1 cellular context compared by ENCODE assay signal in the genomic region with DNA sequence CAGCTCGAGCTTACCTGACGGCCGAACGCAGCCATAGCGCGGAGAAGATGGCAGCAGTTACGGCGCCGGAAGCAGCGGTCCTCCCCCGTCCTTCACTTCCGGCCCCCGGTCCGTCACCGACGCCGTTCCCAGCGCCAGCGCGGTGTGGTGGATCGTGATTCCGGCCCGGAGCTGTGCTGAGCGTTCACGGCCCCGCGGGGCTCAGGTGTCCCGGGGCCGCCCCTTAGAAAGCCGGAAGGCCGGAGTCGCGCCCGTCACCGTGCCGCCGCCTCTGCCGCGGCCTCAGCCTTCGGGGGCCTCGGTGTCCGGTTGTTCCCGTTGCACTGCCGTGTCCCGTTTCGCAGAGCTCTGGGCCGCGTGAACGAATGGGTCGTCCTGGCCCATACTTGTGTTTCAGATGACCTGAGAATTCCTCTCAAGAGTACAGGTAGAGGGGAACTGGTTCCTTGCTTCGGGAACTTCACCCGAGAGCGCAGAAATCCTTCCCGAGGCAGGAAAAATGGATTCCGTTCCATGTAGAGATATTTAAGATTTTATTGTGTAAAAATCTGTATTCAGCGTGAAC.
TF ChIP-seq lines count a peak whose summit lies in the region.

A gene with protein sequence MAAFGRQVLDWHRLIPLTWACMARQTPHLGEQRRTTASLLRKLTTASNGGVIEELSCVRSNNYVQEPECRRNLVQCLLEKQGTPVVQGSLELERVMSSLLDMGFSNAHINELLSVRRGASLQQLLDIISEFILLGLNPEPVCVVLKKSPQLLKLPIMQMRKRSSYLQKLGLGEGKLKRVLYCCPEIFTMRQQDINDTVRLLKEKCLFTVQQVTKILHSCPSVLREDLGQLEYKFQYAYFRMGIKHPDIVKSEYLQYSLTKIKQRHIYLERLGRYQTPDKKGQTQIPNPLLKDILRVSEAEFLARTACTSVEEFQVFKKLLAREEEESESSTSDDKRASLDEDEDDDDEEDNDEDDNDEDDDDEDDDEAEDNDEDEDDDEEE (minus strand): TSS at position 49 of the 565 bp plus-strand sequence. CDS start 14 bp downstream, at position 35.

TF ChIP-seq in HepG2, 621 proteins besides CTCF, POLR2A, EP300 and RAD21 (continued from another document):
- TF ChIP-seq, protein P1, sequence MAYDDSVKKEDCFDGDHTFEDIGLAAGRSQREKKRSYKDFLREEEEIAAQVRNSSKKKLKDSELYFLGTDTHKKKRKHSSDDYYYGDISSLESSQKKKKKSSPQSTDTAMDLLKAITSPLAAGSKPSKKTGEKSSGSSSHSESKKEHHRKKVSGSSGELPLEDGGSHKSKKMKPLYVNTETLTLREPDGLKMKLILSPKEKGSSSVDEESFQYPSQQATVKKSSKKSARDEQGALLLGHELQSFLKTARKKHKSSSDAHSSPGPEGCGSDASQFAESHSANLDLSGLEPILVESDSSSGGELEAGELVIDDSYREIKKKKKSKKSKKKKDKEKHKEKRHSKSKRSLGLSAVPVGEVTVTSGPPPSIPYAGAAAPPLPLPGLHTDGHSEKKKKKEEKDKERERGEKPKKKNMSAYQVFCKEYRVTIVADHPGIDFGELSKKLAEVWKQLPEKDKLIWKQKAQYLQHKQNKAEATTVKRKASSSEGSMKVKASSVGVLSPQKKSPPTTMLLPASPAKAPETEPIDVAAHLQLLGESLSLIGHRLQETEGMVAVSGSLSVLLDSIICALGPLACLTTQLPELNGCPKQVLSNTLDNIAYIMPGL (CRISPR knock-in tag; IDR thresholded peaks at IDR 0.05; ENCODE audit: borderline replicate concordance in 1 of 2, low read depth in 1 of 2): peak; percentile 99
- peak; percentile 63 for TF ChIP-seq CREM (IDR thresholded peaks at IDR 0.05)
- peak; percentile 71; the same call in 1 of the 2 replicates for TF ChIP-seq CREM (CRISPR knock-in tag; IDR thresholded peaks at IDR 0.05)
- peak; percentile 82 for TF ChIP-seq AGO1 (IDR thresholded peaks at IDR 0.05; ENCODE audit: low read depth, low read length, poor library complexity, severe bottlenecking)
- peak; percentile 96 for TF ChIP-seq NFATC3 (CRISPR knock-in tag; IDR thresholded peaks at IDR 0.05)
- TF ChIP-seq HNRNPK (IDR thresholded peaks at IDR 0.05; ENCODE audit: low read depth, low read length, poor library complexity, severe bottlenecking): peak; percentile 81
- peak; percentile 20; the same call in 1 of the 2 replicates for TF ChIP-seq NCOR1 (IDR thresholded peaks at IDR 0.05; ENCODE audit: borderline replicate concordance, low read length)
- peak; percentile 60 for TF ChIP-seq ZNF652 (CRISPR knock-in tag; IDR thresholded peaks at IDR 0.05; ENCODE audit: borderline replicate concordance, low read depth)
- TF ChIP-seq THAP11 (CRISPR knock-in tag; IDR thresholded peaks at IDR 0.05): peak; percentile 97
- TF ChIP-seq ATF7 (IDR thresholded peaks at IDR 0.05): no peak
- no peak for TF ChIP-seq ATF7 (CRISPR knock-in tag; IDR thresholded peaks at IDR 0.05)
- peak; percentile 98 for TF ChIP-seq ZNF547 (CRISPR knock-in tag; IDR thresholded peaks at IDR 0.05)
- 0 out of 2 replicates have a peak, but pooled peaks have one; percentile 67 for TF ChIP-seq SETDB1 (CRISPR knock-in tag; IDR thresholded peaks at IDR 0.05; ENCODE audit: borderline replicate concordance)
- TF ChIP-seq, protein P2, sequence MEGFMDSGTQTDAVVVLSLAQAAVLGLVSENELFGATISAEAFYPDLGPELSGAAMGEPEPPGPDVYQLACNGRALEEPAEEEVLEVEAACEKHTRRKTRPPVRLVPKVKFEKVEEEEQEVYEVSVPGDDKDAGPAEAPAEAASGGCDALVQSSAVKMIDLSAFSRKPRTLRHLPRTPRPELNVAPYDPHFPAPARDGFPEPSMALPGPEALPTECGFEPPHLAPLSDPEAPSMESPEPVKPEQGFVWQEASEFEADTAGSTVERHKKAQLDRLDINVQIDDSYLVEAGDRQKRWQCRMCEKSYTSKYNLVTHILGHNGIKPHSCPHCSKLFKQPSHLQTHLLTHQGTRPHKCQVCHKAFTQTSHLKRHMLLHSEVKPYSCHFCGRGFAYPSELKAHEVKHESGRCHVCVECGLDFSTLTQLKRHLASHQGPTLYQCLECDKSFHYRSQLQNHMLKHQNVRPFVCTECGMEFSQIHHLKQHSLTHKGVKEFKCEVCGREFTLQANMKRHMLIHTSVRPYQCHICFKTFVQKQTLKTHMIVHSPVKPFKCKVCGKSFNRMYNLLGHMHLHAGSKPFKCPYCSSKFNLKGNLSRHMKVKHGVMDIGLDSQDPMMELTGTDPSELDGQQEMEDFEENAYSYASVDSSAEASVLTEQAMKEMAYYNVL (CRISPR knock-in tag; IDR thresholded peaks at IDR 0.05; ENCODE audit: borderline replicate concordance): peak; percentile 97
- TF ChIP-seq, protein P3, sequence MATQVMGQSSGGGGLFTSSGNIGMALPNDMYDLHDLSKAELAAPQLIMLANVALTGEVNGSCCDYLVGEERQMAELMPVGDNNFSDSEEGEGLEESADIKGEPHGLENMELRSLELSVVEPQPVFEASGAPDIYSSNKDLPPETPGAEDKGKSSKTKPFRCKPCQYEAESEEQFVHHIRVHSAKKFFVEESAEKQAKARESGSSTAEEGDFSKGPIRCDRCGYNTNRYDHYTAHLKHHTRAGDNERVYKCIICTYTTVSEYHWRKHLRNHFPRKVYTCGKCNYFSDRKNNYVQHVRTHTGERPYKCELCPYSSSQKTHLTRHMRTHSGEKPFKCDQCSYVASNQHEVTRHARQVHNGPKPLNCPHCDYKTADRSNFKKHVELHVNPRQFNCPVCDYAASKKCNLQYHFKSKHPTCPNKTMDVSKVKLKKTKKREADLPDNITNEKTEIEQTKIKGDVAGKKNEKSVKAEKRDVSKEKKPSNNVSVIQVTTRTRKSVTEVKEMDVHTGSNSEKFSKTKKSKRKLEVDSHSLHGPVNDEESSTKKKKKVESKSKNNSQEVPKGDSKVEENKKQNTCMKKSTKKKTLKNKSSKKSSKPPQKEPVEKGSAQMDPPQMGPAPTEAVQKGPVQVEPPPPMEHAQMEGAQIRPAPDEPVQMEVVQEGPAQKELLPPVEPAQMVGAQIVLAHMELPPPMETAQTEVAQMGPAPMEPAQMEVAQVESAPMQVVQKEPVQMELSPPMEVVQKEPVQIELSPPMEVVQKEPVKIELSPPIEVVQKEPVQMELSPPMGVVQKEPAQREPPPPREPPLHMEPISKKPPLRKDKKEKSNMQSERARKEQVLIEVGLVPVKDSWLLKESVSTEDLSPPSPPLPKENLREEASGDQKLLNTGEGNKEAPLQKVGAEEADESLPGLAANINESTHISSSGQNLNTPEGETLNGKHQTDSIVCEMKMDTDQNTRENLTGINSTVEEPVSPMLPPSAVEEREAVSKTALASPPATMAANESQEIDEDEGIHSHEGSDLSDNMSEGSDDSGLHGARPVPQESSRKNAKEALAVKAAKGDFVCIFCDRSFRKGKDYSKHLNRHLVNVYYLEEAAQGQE (IDR thresholded peaks at IDR 0.05; ENCODE audit: borderline replicate concordance in 1 of 2, low read depth in 1 of 2, low read length in 2 of 2): peak in 1 of 2 experiments; percentile 81; a peak in 1 of 4 replicates
- TF ChIP-seq ZNF768 (CRISPR knock-in tag; IDR thresholded peaks at IDR 0.05): peak; percentile 95
- TF ChIP-seq, protein P4, sequence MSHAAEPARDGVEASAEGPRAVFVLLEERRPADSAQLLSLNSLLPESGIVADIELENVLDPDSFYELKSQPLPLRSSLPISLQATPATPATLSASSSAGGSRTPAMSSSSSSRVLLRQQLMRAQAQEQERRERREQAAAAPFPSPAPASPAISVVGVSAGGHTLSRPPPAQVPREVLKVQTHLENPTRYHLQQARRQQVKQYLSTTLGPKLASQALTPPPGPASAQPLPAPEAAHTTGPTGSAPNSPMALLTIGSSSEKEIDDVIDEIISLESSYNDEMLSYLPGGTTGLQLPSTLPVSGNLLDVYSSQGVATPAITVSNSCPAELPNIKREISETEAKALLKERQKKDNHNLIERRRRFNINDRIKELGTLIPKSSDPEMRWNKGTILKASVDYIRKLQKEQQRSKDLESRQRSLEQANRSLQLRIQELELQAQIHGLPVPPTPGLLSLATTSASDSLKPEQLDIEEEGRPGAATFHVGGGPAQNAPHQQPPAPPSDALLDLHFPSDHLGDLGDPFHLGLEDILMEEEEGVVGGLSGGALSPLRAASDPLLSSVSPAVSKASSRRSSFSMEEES (CRISPR knock-in tag; IDR thresholded peaks at IDR 0.05): peak; percentile 88
- TF ChIP-seq RBM39 (IDR thresholded peaks at IDR 0.05; ENCODE audit: low read depth, low read length, poor library complexity, severe bottlenecking): peak; percentile 99
- TF ChIP-seq KLF15 (CRISPR knock-in tag; IDR thresholded peaks at IDR 0.05; ENCODE audit: borderline replicate concordance): peak; percentile 80; the same call in 1 of the 2 replicates
- peak; percentile 90 for TF ChIP-seq ZNF329 (CRISPR knock-in tag; IDR thresholded peaks at IDR 0.05; ENCODE audit: low read depth)
- TF ChIP-seq, protein P5, sequence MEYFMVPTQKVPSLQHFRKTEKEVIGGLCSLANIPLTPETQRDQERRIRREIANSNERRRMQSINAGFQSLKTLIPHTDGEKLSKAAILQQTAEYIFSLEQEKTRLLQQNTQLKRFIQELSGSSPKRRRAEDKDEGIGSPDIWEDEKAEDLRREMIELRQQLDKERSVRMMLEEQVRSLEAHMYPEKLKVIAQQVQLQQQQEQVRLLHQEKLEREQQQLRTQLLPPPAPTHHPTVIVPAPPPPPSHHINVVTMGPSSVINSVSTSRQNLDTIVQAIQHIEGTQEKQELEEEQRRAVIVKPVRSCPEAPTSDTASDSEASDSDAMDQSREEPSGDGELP (IDR thresholded peaks at IDR 0.05; ENCODE audit: borderline replicate concordance, low read depth): peak; percentile 85; the same call in 1 of the 2 replicates
- TF ChIP-seq, protein P6, sequence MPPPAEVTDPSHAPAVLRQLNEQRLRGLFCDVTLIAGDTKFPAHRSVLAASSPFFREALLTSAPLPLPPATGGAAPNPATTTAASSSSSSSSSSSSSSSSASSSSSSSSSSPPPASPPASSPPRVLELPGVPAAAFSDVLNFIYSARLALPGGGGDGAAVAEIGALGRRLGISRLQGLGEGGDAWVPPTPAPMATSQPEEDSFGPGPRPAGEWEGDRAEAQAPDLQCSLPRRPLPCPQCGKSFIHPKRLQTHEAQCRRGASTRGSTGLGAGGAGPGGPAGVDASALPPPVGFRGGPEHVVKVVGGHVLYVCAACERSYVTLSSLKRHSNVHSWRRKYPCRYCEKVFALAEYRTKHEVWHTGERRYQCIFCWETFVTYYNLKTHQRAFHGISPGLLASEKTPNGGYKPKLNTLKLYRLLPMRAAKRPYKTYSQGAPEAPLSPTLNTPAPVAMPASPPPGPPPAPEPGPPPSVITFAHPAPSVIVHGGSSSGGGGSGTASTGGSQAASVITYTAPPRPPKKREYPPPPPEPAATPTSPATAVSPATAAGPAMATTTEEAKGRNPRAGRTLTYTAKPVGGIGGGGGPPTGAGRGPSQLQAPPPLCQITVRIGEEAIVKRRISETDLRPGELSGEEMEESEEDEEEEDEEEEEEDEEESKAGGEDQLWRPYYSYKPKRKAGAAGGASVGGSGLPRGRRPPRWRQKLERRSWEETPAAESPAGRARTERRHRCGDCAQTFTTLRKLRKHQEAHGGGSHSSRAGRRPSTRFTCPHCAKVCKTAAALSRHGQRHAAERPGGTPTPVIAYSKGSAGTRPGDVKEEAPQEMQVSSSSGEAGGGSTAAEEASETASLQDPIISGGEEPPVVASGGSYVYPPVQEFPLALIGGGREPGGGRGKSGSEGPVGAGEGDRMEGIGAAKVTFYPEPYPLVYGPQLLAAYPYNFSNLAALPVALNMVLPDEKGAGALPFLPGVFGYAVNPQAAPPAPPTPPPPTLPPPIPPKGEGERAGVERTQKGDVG (CRISPR knock-in tag; IDR thresholded peaks at IDR 0.05; ENCODE audit: borderline replicate concordance): peak; percentile 98
- peak; percentile 98 for TF ChIP-seq ATF7-NPFF (CRISPR knock-in tag; IDR thresholded peaks at IDR 0.05; ENCODE audit: low read depth)
- no peak; the same call in 1 of the 2 replicates for TF ChIP-seq RARG (CRISPR knock-in tag; IDR thresholded peaks at IDR 0.05; ENCODE audit: low read depth)
- peak; percentile 94; the same call in 1 of the 2 replicates for TF ChIP-seq ZSCAN29 (CRISPR knock-in tag; conservative IDR thresholded peaks at IDR 0.05)
- TF ChIP-seq SATB2 (CRISPR knock-in tag; IDR thresholded peaks at IDR 0.05): peak; percentile 87
- TF ChIP-seq, protein P7, sequence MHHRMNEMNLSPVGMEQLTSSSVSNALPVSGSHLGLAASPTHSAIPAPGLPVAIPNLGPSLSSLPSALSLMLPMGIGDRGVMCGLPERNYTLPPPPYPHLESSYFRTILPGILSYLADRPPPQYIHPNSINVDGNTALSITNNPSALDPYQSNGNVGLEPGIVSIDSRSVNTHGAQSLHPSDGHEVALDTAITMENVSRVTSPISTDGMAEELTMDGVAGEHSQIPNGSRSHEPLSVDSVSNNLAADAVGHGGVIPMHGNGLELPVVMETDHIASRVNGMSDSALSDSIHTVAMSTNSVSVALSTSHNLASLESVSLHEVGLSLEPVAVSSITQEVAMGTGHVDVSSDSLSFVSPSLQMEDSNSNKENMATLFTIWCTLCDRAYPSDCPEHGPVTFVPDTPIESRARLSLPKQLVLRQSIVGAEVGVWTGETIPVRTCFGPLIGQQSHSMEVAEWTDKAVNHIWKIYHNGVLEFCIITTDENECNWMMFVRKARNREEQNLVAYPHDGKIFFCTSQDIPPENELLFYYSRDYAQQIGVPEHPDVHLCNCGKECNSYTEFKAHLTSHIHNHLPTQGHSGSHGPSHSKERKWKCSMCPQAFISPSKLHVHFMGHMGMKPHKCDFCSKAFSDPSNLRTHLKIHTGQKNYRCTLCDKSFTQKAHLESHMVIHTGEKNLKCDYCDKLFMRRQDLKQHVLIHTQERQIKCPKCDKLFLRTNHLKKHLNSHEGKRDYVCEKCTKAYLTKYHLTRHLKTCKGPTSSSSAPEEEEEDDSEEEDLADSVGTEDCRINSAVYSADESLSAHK (CRISPR knock-in tag; IDR thresholded peaks at IDR 0.05; ENCODE audit: borderline replicate concordance): peak; percentile 83
